ENCODE assay signal across 17 cellular contexts in the genomic region with DNA sequence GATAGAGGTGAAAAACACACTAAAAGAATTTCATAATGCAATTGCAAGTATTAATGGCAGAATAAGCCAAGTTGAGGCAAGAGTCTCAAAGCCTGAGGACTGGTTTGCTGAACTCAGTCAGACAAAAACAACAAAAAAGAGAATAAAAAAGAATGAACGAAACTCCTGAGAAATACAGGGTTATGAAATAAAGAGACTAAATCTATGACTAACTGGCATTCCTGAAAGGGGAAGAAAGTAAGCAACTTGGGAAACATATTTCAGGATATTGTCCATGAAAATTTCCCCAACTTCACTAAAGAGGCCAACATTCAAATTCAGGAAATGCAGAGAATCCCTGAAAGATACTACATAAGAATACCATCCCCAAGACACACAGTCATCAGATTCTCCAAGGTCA.
"Had no signal": no experiment of that assay in that cellular context is flagged by ENCODE, and none has a peak within 500 bp of the region (broad histone marks: within the 10 kb centered on the region; RNA-seq: fewer than 3 reads in every experiment).

No MANE protein-coding gene starts in this region.

- H3K36me3 ChIP-seq: cardiac muscle cell, pancreas had no signal

- H3K27ac ChIP-seq: cardiac muscle cell, pancreas had no signal

- H3K36me3 Mint-ChIP-seq: activated naive CD8-positive, alpha-beta T cell had no signal

- DNase-seq: activated CD4-positive, alpha-beta T cell treated with anti-CD3 and anti-CD28 coated beads, Interleukin-2, amount 50 U/mL, for 4 hours; activated CD4-positive, CD25-positive, alpha-beta regulatory T cell treated with anti-CD3 and anti-CD28 coated beads, Interleukin-2, amount 50 U/mL, for 72 hours; activated effector memory CD4-positive, alpha-beta T cell treated with anti-CD3 and anti-CD28 coated beads, Interleukin-2, amount 50 U/mL, for 16 hours; activated T-cell treated with anti-CD3 and anti-CD28 coated beads, Interleukin-2, amount 50 U/mL, for 4 hours; anterior cingulate cortex; effector memory CD8-positive, alpha-beta T cell; erythroblast; left ventricle myocardium superior; pancreas; stimulated activated CD4-positive, alpha-beta T cell treated with anti-CD3 and anti-CD28 coated beads, Interleukin-4, amount 100 ng/mL, for 4 hours had no signal

- ATAC-seq: activated T-cell treated with anti-CD3 and anti-CD28 coated beads, Interleukin-2, amount 50 U/mL, for 4 hours; left ventricle myocardium superior had no signal

- FAIRE-seq: frontal cortex, keratinocyte, pancreas, urothelium cell line had no signal

- H3K27ac Mint-ChIP-seq: activated naive CD8-positive, alpha-beta T cell; dendritic cell treated with granulocyte-macrophage colony-stimulating factor and Interleukin-4, amounts not matched to agents 40 ng/mL and 50 ng/mL, for 4 days had no signal

- H3K27me3 Mint-ChIP-seq: activated naive CD8-positive, alpha-beta T cell; dendritic cell treated with granulocyte-macrophage colony-stimulating factor and Interleukin-4, amounts not matched to agents 40 ng/mL and 50 ng/mL, for 4 days; effector memory CD8-positive, alpha-beta T cell had no signal

- H3K4me3 Mint-ChIP-seq: activated naive CD8-positive, alpha-beta T cell; activated T-cell treated with anti-CD3 and anti-CD28 coated beads, Interleukin-2, amount 50 U/mL, for 4 hours; dendritic cell treated with granulocyte-macrophage colony-stimulating factor and Interleukin-4, amounts not matched to agents 40 ng/mL and 50 ng/mL, for 4 days; effector memory CD8-positive, alpha-beta T cell; neural crest cell had no signal

- H3K4me3 ChIP-seq: cardiac muscle cell, pancreas had no signal

- H3K27me3 ChIP-seq: cardiac muscle cell, pancreas had no signal

- H3K9me3 ChIP-seq: pancreas had no signal

- H3K9me3 Mint-ChIP-seq: activated T-cell treated with anti-CD3 and anti-CD28 coated beads, Interleukin-2, amount 50 U/mL, for 4 hours; dendritic cell treated with granulocyte-macrophage colony-stimulating factor and Interleukin-4, amounts not matched to agents 40 ng/mL and 50 ng/mL, for 4 days; effector memory CD8-positive, alpha-beta T cell; neural crest cell had no signal
